14 cellular contexts compared by ENCODE assay signal in genomic region chr2:11771971-11772615, GRCh38.
"Had no signal": no experiment of that assay in that cellular context is flagged by ENCODE, and none has a peak within 500 bp of the region (broad histone marks: within the 10 kb centered on the region; RNA-seq: fewer than 3 reads in every experiment).

No MANE protein-coding gene starts in this region.

- H3K27me3 ChIP-seq: cardiac muscle cell, gastroesophageal sphincter, hepatocyte, sigmoid colon, upper lobe of left lung had no signal

- DNase-seq: activated B cell treated with CpG ODN at 0.5 μM for 24 hours; activated CD4-positive, alpha-beta T cell treated with anti-CD3 and anti-CD28 coated beads, Interleukin-2, amount 10 ng/mL, durations not matched to agents 24 days and 14 days; activated gamma-delta T cell; effector CD8-positive, alpha-beta T cell; kidney; mucosa of descending colon; stimulated activated CD4-positive, alpha-beta T cell treated with anti-CD3 and anti-CD28 coated beads, Interleukin-12 subunit alpha, Interleukin-12 subunit beta, amount 100 ng/mL, for 4 hours; T-helper 2 cell; upper lobe of left lung had no signal

- ATAC-seq: gastroesophageal sphincter, mucosa of descending colon had no signal

- H3K9me3 ChIP-seq: gastroesophageal sphincter, mucosa of descending colon, sigmoid colon, upper lobe of left lung had no signal

- H3K27ac ChIP-seq: cardiac muscle cell, coronary artery, gastroesophageal sphincter, hepatocyte, sigmoid colon, upper lobe of left lung had no signal

- H3K4me1 ChIP-seq: upper lobe of left lung had no signal

- H3K4me3 ChIP-seq: cardiac muscle cell, coronary artery, gastroesophageal sphincter, hepatocyte, mucosa of descending colon, sigmoid colon, upper lobe of left lung had no signal
